ENCODE assay signal across 1 cellular context in the genomic region with DNA sequence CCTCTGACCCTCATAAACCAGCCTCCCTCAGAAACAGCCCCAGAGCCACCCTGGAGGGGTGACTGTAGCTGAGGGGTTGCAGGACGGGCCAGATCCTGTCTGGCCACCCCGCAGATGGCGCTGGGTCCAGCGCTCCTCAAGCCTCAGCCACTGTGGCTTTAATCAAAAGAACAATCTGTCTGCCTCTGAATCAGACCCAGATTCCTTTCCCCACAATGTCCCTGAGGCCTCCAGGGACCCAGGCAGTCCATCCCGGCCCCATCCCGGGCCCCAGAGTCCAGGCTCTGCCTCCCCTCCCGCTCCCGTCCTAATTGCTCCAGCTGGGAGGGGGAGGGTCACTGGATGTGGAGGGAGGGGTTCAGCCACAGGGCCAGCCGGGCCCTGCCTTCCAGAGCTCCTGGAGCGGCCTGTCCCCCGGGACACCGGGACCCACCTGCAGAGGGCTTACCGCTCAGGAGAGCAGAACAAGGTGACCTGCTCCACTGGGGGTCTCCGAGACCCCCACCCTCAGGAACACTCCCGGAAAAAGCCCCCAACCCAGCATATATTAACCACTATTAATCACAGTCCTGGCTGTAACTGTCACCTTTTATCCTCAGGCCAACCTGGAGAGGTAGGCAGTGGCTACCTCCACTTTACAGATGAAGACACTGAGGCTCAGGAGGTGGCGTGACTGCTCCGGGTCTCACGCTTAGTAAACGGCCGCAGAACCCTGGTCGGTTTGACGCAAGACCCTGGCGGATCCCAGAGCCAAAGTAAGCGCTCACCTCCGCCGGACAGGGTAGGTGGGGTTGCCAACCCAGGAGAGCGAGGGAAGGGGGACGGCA.
TF ChIP-seq lines count a peak whose summit lies in the region.

No MANE protein-coding gene starts in this region.

TF ChIP-seq in K562, 482 proteins besides CTCF, POLR2A, EP300 and RAD21:
- TF ChIP-seq, protein P1, sequence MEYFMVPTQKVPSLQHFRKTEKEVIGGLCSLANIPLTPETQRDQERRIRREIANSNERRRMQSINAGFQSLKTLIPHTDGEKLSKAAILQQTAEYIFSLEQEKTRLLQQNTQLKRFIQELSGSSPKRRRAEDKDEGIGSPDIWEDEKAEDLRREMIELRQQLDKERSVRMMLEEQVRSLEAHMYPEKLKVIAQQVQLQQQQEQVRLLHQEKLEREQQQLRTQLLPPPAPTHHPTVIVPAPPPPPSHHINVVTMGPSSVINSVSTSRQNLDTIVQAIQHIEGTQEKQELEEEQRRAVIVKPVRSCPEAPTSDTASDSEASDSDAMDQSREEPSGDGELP (CRISPR knock-in tag; IDR thresholded peaks at IDR 0.05; ENCODE audit: borderline replicate concordance): peak; percentile 48; the same call in 1 of the 2 replicates
- peak; percentile 88 for TF ChIP-seq ZBTB7A (IDR thresholded peaks at IDR 0.05; ENCODE audit: borderline replicate concordance, control insufficient read depth, low read depth, low read length)
- peak; percentile 48 for TF ChIP-seq GATA2 (CRISPR knock-in tag; IDR thresholded peaks at IDR 0.05)
- 0 out of 2 replicates have a peak, but pooled peaks have one; percentile 34 for TF ChIP-seq ZNF444 (CRISPR knock-in tag; IDR thresholded peaks at IDR 0.05)
- no peak for TF ChIP-seq FOXM1 (IDR thresholded peaks at IDR 0.05; ENCODE audit: low read depth)
- TF ChIP-seq FOXM1 (CRISPR knock-in tag; IDR thresholded peaks at IDR 0.05; ENCODE audit: low read depth): no peak
- TF ChIP-seq GTF2A2 (tag; IDR thresholded peaks at IDR 0.05): no peak
- TF ChIP-seq KDM1A (IDR thresholded peaks at IDR 0.05): peak; percentile 51 to 88
- TF ChIP-seq, protein P2, sequence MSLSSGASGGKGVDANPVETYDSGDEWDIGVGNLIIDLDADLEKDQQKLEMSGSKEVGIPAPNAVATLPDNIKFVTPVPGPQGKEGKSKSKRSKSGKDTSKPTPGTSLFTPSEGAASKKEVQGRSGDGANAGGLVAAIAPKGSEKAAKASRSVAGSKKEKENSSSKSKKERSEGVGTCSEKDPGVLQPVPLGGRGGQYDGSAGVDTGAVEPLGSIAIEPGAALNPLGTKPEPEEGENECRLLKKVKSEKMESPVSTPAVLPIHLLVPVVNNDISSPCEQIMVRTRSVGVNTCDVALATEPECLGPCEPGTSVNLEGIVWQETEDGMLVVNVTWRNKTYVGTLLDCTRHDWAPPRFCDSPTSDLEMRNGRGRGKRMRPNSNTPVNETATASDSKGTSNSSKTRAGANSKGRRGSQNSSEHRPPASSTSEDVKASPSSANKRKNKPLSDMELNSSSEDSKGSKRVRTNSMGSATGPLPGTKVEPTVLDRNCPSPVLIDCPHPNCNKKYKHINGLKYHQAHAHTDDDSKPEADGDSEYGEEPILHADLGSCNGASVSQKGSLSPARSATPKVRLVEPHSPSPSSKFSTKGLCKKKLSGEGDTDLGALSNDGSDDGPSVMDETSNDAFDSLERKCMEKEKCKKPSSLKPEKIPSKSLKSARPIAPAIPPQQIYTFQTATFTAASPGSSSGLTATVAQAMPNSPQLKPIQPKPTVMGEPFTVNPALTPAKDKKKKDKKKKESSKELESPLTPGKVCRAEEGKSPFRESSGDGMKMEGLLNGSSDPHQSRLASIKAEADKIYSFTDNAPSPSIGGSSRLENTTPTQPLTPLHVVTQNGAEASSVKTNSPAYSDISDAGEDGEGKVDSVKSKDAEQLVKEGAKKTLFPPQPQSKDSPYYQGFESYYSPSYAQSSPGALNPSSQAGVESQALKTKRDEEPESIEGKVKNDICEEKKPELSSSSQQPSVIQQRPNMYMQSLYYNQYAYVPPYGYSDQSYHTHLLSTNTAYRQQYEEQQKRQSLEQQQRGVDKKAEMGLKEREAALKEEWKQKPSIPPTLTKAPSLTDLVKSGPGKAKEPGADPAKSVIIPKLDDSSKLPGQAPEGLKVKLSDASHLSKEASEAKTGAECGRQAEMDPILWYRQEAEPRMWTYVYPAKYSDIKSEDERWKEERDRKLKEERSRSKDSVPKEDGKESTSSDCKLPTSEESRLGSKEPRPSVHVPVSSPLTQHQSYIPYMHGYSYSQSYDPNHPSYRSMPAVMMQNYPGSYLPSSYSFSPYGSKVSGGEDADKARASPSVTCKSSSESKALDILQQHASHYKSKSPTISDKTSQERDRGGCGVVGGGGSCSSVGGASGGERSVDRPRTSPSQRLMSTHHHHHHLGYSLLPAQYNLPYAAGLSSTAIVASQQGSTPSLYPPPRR (CRISPR knock-in tag; IDR thresholded peaks at IDR 0.05; ENCODE audit: borderline replicate concordance): no peak
